22 cellular contexts compared by ENCODE assay signal in genomic region chr9:131467214-131467935, GRCh38. TPM values are rescaled to one million over a fixed set of nuclear protein-coding genes. Genes with fewer than 3 reads are reported as not detected.
DNase-seq lines count a peak whose midpoint lies in the region; ATAC-seq and TF ChIP-seq lines count a peak whose summit lies in the region.
"Had no signal": no experiment of that assay in that cellular context is flagged by ENCODE, and none has a peak within 500 bp of the region (broad histone marks: within the 10 kb centered on the region; RNA-seq: fewer than 3 reads in every experiment).

No MANE protein-coding gene starts in this region.

- no peak overlapping the region for H3K4me3 ChIP-seq in left ventricle myocardium inferior
- H3K4me3 ChIP-seq in upper lobe of right lung: no peak overlapping the region
- H3K4me3 ChIP-seq: esophagus squamous epithelium, lower lobe of right lung, PC-9, SK-N-MC, suprapubic skin had no signal

- H3K4me1 ChIP-seq in left ventricle myocardium inferior: peaks cover 11% of the 10 kb centered on the region
- H3K4me1 ChIP-seq in upper lobe of right lung: no peaks in the 10 kb centered on the region
- H3K4me1 ChIP-seq: esophagus squamous epithelium, lower lobe of right lung, suprapubic skin had no signal

- ATAC-seq in Right ventricle myocardium inferior: no peak
- no peak for ATAC-seq in T-helper 17 cell
- peak; percentile 42 for ATAC-seq in left lobe of liver
- ATAC-seq in upper lobe of right lung: no peak
- ATAC-seq: HCT116, lower lobe of right lung, natural killer cell had no signal

- no peaks in the 10 kb centered on the region for H3K27me3 Mint-ChIP-seq in T-helper 17 cell

- no peaks in the 10 kb centered on the region for H3K4me1 Mint-ChIP-seq in T-helper 17 cell

- DNase-seq in left ventricle myocardium inferior: no peak
- no peak for DNase-seq in Right ventricle myocardium inferior (ENCODE audit: missing footprints)
- DNase-seq in T-helper 17 cell: no peak
- DNase-seq in left lobe of liver (ENCODE audit: low spot score): no peak
- peak; percentile 48 for DNase-seq in upper lobe of right lung
- no peak for DNase-seq in NCI-H2107 (lab: John Stamatoyannopoulos, UW)
- DNase-seq in NCI-H1417 treated with DMSO at 0.1 percent for 48 hours (lab: John Stamatoyannopoulos, UW): no peak
- DNase-seq: activated CD4-positive, CD25-positive, alpha-beta regulatory T cell treated with anti-CD3 and anti-CD28 coated beads, Interleukin-2, amount 50 U/mL, for 72 hours; activated CD8-positive, alpha-beta memory T cell treated with anti-CD3 and anti-CD28 coated beads, Interleukin-2, amount 50 U/mL, for 48 hours; activated naive CD4-positive, alpha-beta T cell treated with anti-CD3 and anti-CD28 coated beads, Interleukin-2, amount 50 U/mL, for 16 hours; brain microvascular endothelial cell; esophagus squamous epithelium; lower lobe of right lung; natural killer cell; NCI-H748 treated with DMSO at 0.1 percent for 48 hours; PC-9; posterior cingulate gyrus; stimulated activated CD8-positive, alpha-beta memory T cell treated with anti-CD3 and anti-CD28 coated beads, Interleukin-4, amount 100 ng/mL, for 48 hours; T-helper 9 cell had no signal

- peaks cover 10% of the 10 kb centered on the region for H3K9me3 ChIP-seq in left ventricle myocardium inferior (replicated peaks)
- no peaks in the 10 kb centered on the region for H3K9me3 ChIP-seq in T-helper 17 cell (ENCODE audit: control insufficient read depth, low read length, poor library complexity, severe bottlenecking)
- H3K9me3 ChIP-seq in upper lobe of right lung: no peaks in the 10 kb centered on the region
- H3K9me3 ChIP-seq: esophagus squamous epithelium, lower lobe of right lung, suprapubic skin had no signal

- H3K4me3 Mint-ChIP-seq in T-helper 17 cell: no peak overlapping the region
- H3K4me3 Mint-ChIP-seq: natural killer cell had no signal

- H3K27ac Mint-ChIP-seq in T-helper 17 cell: peak overlapping the region; percentile 81
- H3K27ac Mint-ChIP-seq: natural killer cell had no signal

- H3K27me3 ChIP-seq in left ventricle myocardium inferior (ENCODE audit: low read depth) (no peaks in the 10 kb centered on the region), upper lobe of right lung (no peaks in the 10 kb centered on the region)
- H3K27me3 ChIP-seq: brain microvascular endothelial cell, esophagus squamous epithelium, suprapubic skin had no signal

- H3K27ac ChIP-seq in left ventricle myocardium inferior (replicated peaks): peak overlapping the region; percentile 20
- H3K27ac ChIP-seq in upper lobe of right lung: no peak overlapping the region
- H3K27ac ChIP-seq: brain microvascular endothelial cell, esophagus squamous epithelium, lower lobe of right lung, PC-9, SK-N-MC, suprapubic skin had no signal

- TF ChIP-seq CTCF in left ventricle myocardium inferior (IDR thresholded peaks at IDR 0.05; ENCODE audit: borderline replicate concordance) (no peak), upper lobe of right lung (IDR thresholded peaks at IDR 0.05) (no peak)

- H3K36me3 ChIP-seq in left ventricle myocardium inferior: peaks cover 95% of the 10 kb centered on the region
- peaks cover 95% of the 10 kb centered on the region for H3K36me3 ChIP-seq in upper lobe of right lung

- intact Hi-C loops in left ventricle myocardium inferior (cut with micrococcal nuclease) (no loop called here), Right ventricle myocardium inferior (cut with DNase I) (loop anchor here (5.0 kb wide), 1 partner anchor 35 kb away; no protein-coding TSS in a partner anchor), upper lobe of right lung (cut with DNase I) (no loop called here)

- H3K36me3 Mint-ChIP-seq in T-helper 17 cell (ENCODE audit: low read depth): peaks cover 2% of the 10 kb centered on the region
- H3K36me3 Mint-ChIP-seq: natural killer cell had no signal

RNA-seq across cellular contexts. Expression of gene POMT1, which starts 35.3 kb away (rescaled TPM):
- total RNA-seq in left ventricle myocardium inferior: 19.3 TPM
- 21.2 TPM for total RNA-seq in Right ventricle myocardium inferior
- total RNA-seq in T-helper 17 cell: 10 to 100 TPM; 50.0 to 54.0 TPM
- total RNA-seq in left lobe of liver: 14.4 TPM
- 25.2 TPM for total RNA-seq in upper lobe of right lung
